Comparison of ENCODE assay signal across 8 cellular contexts in genomic region chr12:124906606-124907261, GRCh38. TPM values are rescaled to one million over a fixed set of nuclear protein-coding genes. Genes with fewer than 3 reads are reported as not detected.
DNase-seq lines count a peak whose midpoint lies in the region; ATAC-seq, FAIRE-seq and TF ChIP-seq lines count a peak whose summit lies in the region.

No MANE protein-coding gene starts in this region.

- H3K9ac ChIP-seq in endothelial cell of umbilical vein (replicated peaks; ENCODE audit: extremely low read depth, insufficient read depth, low read length) (no peak overlapping the region), stomach smooth muscle (ENCODE audit: low read length in 2 of 2) (no peak overlapping the region)

- peak overlapping the region; percentile 69 for H3K27ac Mint-ChIP-seq in activated CD8-positive, alpha-beta T cell treated with anti-CD3 and anti-CD28 coated beads for 36 hours
- H3K27ac Mint-ChIP-seq in naive thymus-derived CD8-positive, alpha-beta T cell = peak overlapping the region in 8 of 10 donors; percentile 0 to 75 (median 41)

- peak; percentile 89 for FAIRE-seq in endothelial cell of umbilical vein (lab: Jason Lieb, UNC)

- no peak overlapping the region for H3K4me2 ChIP-seq in endothelial cell of umbilical vein (ENCODE audit: insufficient read depth, low read length)

- peaks cover 23% of the 10 kb centered on the region for H3K4me1 Mint-ChIP-seq in activated CD8-positive, alpha-beta T cell treated with anti-CD3 and anti-CD28 coated beads for 36 hours (ENCODE audit: low read depth)
- peaks cover 16 to 30% (median 26%) of the 10 kb centered on the region in 4 donors for H3K4me1 Mint-ChIP-seq in naive thymus-derived CD8-positive, alpha-beta T cell

- no peak overlapping the region for H2AFZ ChIP-seq in endothelial cell of umbilical vein (ENCODE audit: low read depth, low read length)

- dilution Hi-C loops in endothelial cell of umbilical vein (cut with MboI; ENCODE audit: extremely low pct_ligation_motif_present, low sequenced_read_pairs) = no loop called here

- H3K9me1 ChIP-seq in endothelial cell of umbilical vein (replicated peaks; ENCODE audit: control insufficient read depth, extremely low read depth, insufficient read depth, low read length) = no peaks in the 10 kb centered on the region

- peaks cover 9 to 12% of the 10 kb centered on the region in 2 experiments for H3K36me3 ChIP-seq in endothelial cell of umbilical vein (ENCODE audit: control insufficient read depth in 2 of 2, extremely low read depth in 1 of 2, insufficient read depth in 2 of 2, low read length in 2 of 2)
- H3K36me3 ChIP-seq in stomach smooth muscle (ENCODE audit: control insufficient read depth in 2 of 2, insufficient read depth in 2 of 2, low read length in 2 of 2) = peaks cover 7 to 12% of the 10 kb centered on the region in 2 donors

- peak; percentile 75 for DNase-seq in AG20443 (ENCODE audit: low spot score)
- DNase-seq in HK-2 (ENCODE audit: unreplicated experiment) = peak; percentile 75
- DNase-seq in activated CD8-positive, alpha-beta T cell treated with anti-CD3 and anti-CD28 coated beads for 36 hours = peak; percentile 97
- DNase-seq in endothelial cell of umbilical vein (ENCODE audit: low read depth, low spot score) = peak; percentile 95
- DNase-seq in naive thymus-derived CD8-positive, alpha-beta T cell = peak; percentile 61 to 97 (median 88)
- no peak for DNase-seq in NCI-H1436 treated with DMSO at 0.1 percent for 48 hours (lab: John Stamatoyannopoulos, UW)

- H3K4me1 ChIP-seq in endothelial cell of umbilical vein (ENCODE audit: control insufficient read depth, extremely low read depth, insufficient read depth, low read length) (peaks cover 22% of the 10 kb centered on the region), stomach smooth muscle (ENCODE audit: control insufficient read depth, insufficient read depth, low read length) (peaks cover 31% of the 10 kb centered on the region)

- TF ChIP-seq CTCF in activated CD8-positive, alpha-beta T cell treated with anti-CD3 and anti-CD28 coated beads for 36 hours (IDR thresholded peaks at IDR 0.05) = peak; percentile 99
- peak; percentile 90 to 97 for TF ChIP-seq CTCF in endothelial cell of umbilical vein (IDR thresholded peaks at IDR 0.05; ENCODE audit: extremely low read depth in 1 of 2, insufficient read depth in 1 of 2, low read depth in 1 of 2, low read length in 2 of 2)

- H3K27me3 Mint-ChIP-seq in activated CD8-positive, alpha-beta T cell treated with anti-CD3 and anti-CD28 coated beads for 36 hours = no peaks in the 10 kb centered on the region
- no peaks in the 10 kb centered on the region for H3K27me3 Mint-ChIP-seq in naive thymus-derived CD8-positive, alpha-beta T cell

- H3K27ac ChIP-seq in endothelial cell of umbilical vein (ENCODE audit: insufficient read depth, low read depth, low read length) = no peak overlapping the region
- H3K27ac ChIP-seq in stomach smooth muscle (ENCODE audit: low read length) = peak overlapping the region; percentile 41

- peak; percentile 22 for TF ChIP-seq POLR2A in endothelial cell of umbilical vein (IDR thresholded peaks at IDR 0.05; ENCODE audit: low read depth, low read length)

- H3K36me3 Mint-ChIP-seq in activated CD8-positive, alpha-beta T cell treated with anti-CD3 and anti-CD28 coated beads for 36 hours (ENCODE audit: low read depth) = peaks cover 14% of the 10 kb centered on the region
- peaks cover 0 to 14% (median 7%) of the 10 kb centered on the region in 3 donors for H3K36me3 Mint-ChIP-seq in naive thymus-derived CD8-positive, alpha-beta T cell

- peaks cover 13% of the 10 kb centered on the region for H3K79me2 ChIP-seq in endothelial cell of umbilical vein (ENCODE audit: control insufficient read depth, insufficient read depth, low read length)

- intact Hi-C loops in activated CD8-positive, alpha-beta T cell treated with anti-CD3 and anti-CD28 coated beads for 36 hours (cut with micrococcal nuclease) = loop anchor here (5.0 kb wide), 1 partner anchor 36 kb away; no protein-coding TSS in a partner anchor
- intact Hi-C loops in endothelial cell of umbilical vein (cut with micrococcal nuclease) = loop anchor here (1.0 to 5.0 kb wide), 4 partner anchors 33 to 869 kb away; partner anchors contain the start of gene SCARB1

- CTCF ChIA-PET in activated CD8-positive, alpha-beta T cell treated with anti-CD3 and anti-CD28 coated beads for 36 hours (lab: Charles Lee) = interaction anchor here (0.6 to 5.4 kb wide), 35 partner anchors 11 to 874 kb away, joined by 3 to 153 read pairs (median 4); partner anchors contain the start of gene BRI3BP
- CTCF ChIA-PET in endothelial cell of umbilical vein (lab: Charles Lee) = interaction anchor here (0.6 to 7.4 kb wide), 42 partner anchors 8 to 874 kb away, joined by 3 to 232 read pairs (median 5); partner anchors contain the start of gene SCARB1

- peak; percentile 60 for ATAC-seq in GM19397 (IDR thresholded peaks at IDR 0.05; ENCODE audit: unreplicated experiment)
- peak; percentile 94 for ATAC-seq in activated CD8-positive, alpha-beta T cell treated with anti-CD3 and anti-CD28 coated beads for 36 hours
- ATAC-seq in naive thymus-derived CD8-positive, alpha-beta T cell = peak; percentile 74 to 89

- peaks cover 9% of the 10 kb centered on the region for H4K20me1 ChIP-seq in endothelial cell of umbilical vein (replicated peaks; ENCODE audit: control insufficient read depth, extremely low read depth, insufficient read depth, low read length)

- H3K27me3 ChIP-seq in endothelial cell of umbilical vein (ENCODE audit: control insufficient read depth in 2 of 2, insufficient read depth in 2 of 2, low read length in 2 of 2) = no peaks in the 10 kb centered on the region
- H3K27me3 ChIP-seq in stomach smooth muscle (ENCODE audit: control insufficient read depth in 1 of 2, insufficient read depth in 2 of 2, low read length in 2 of 2) = no peaks in the 10 kb centered on the region

- H3K4me3 Mint-ChIP-seq in activated CD8-positive, alpha-beta T cell treated with anti-CD3 and anti-CD28 coated beads for 36 hours = no peak overlapping the region
- H3K4me3 Mint-ChIP-seq in naive thymus-derived CD8-positive, alpha-beta T cell = no peak overlapping the region

- no peaks in the 10 kb centered on the region for H3K9me3 ChIP-seq in endothelial cell of umbilical vein (replicated peaks; ENCODE audit: control insufficient read depth, insufficient read depth, low read length)
- no peaks in the 10 kb centered on the region for H3K9me3 ChIP-seq in stomach smooth muscle (ENCODE audit: control insufficient read depth in 2 of 2, low read length in 2 of 2)

- POLR2A ChIA-PET in activated CD8-positive, alpha-beta T cell treated with anti-CD3 and anti-CD28 coated beads for 36 hours (lab: Charles Lee) = interaction anchor here (0.6 to 1.5 kb wide), 7 partner anchors 9 to 417 kb away, joined by 3 to 13 read pairs (median 4); no protein-coding TSS in a partner anchor
- POLR2A ChIA-PET in endothelial cell of umbilical vein (lab: Charles Lee) = interaction anchor here (0.5 to 1.5 kb wide), 5 partner anchors 10 to 34 kb away, joined by 3 to 15 read pairs (median 4); no protein-coding TSS in a partner anchor
- POLR2A ChIA-PET in naive thymus-derived CD8-positive, alpha-beta T cell (lab: Charles Lee) = interaction anchor here (1.0 to 7.9 kb wide), 6 partner anchors 10 to 36 kb away, joined by 3 to 89 read pairs (median 5); no protein-coding TSS in a partner anchor

- H3K9me3 Mint-ChIP-seq in activated CD8-positive, alpha-beta T cell treated with anti-CD3 and anti-CD28 coated beads for 36 hours = no peaks in the 10 kb centered on the region
- peaks cover 0 to 1% (median 0%) of the 10 kb centered on the region in 9 donors for H3K9me3 Mint-ChIP-seq in naive thymus-derived CD8-positive, alpha-beta T cell

- no peak overlapping the region for H3K4me3 ChIP-seq in endothelial cell of umbilical vein (replicated peaks in 1 of 3; ENCODE audit: insufficient read depth in 1 of 3, low read depth in 1 of 3, low read length in 3 of 3)
- no peak overlapping the region for H3K4me3 ChIP-seq in stomach smooth muscle (ENCODE audit: low read length in 2 of 2)

- BruUV-seq in endothelial cell of umbilical vein (replicated peaks; lab: Mats Ljungman, UMichigan) = no TSS peak

TF ChIP-seq in endothelial cell of umbilical vein, 7 proteins besides CTCF, POLR2A, EP300 and RAD21 (continues in another document):
- TF ChIP-seq FOS (IDR thresholded peaks at IDR 0.05; ENCODE audit: borderline replicate concordance, insufficient read depth, low read length) = no peak
- no peak for TF ChIP-seq MYC (IDR thresholded peaks at IDR 0.05; ENCODE audit: low read depth, low read length)
- TF ChIP-seq MAX (IDR thresholded peaks at IDR 0.05; ENCODE audit: insufficient read depth, insufficient read length) = no peak

RNA-seq across cellular contexts. Expression of gene UBC, which starts 7.7 kb away (rescaled TPM):
- 1,000 to 10,000 TPM in 1 of 2 experiments, 100 to 1,000 TPM in 1; 963 to 1,010 TPM for total RNA-seq in activated CD8-positive, alpha-beta T cell treated with anti-CD3 and anti-CD28 coated beads for 36 hours
- 875 and 911 TPM in 2 replicates for total RNA-seq in endothelial cell of umbilical vein
- 1,040 and 1,305 TPM in 2 replicates for polyA plus RNA-seq in endothelial cell of umbilical vein
- polyA plus RNA-seq in endothelial cell of umbilical vein (2011; cell fraction: cytosol; rRNA removed) = 1,913 and 1,931 TPM in 2 replicates
- 1,373 and 1,721 TPM in 2 replicates for polyA plus RNA-seq in endothelial cell of umbilical vein (2011; cell fraction: nucleus; rRNA removed)
- polyA plus RNA-seq in endothelial cell of umbilical vein (2012) = 1,239 and 1,518 TPM in 2 replicates
- polyA minus RNA-seq in endothelial cell of umbilical vein = 537 and 767 TPM in 2 replicates
- polyA minus RNA-seq in endothelial cell of umbilical vein (2011; cell fraction: cytosol; rRNA and poly(A)+ RNA removed) = 247 TPM
- polyA minus RNA-seq in endothelial cell of umbilical vein (2011; cell fraction: nucleus; rRNA and poly(A)+ RNA removed) = 157 and 183 TPM in 2 replicates
- 100 to 1,000 TPM; 773 to 788 TPM for total RNA-seq in naive thymus-derived CD8-positive, alpha-beta T cell
- 1,000 to 10,000 TPM; 1,080 to 1,331 (median 1,214) TPM for polyA plus RNA-seq in naive thymus-derived CD8-positive, alpha-beta T cell

RNA-seq across cellular contexts. Expression of gene SCARB1, which starts 43.1 kb away (rescaled TPM):
- 10 to 100 TPM; 36.2 to 38.1 TPM for total RNA-seq in activated CD8-positive, alpha-beta T cell treated with anti-CD3 and anti-CD28 coated beads for 36 hours
- 125 TPM in 2 replicates for total RNA-seq in endothelial cell of umbilical vein
- 133 and 141 TPM in 2 replicates for polyA plus RNA-seq in endothelial cell of umbilical vein
- 88.9 and 96.7 TPM in 2 replicates for polyA plus RNA-seq in endothelial cell of umbilical vein (2011; cell fraction: cytosol; rRNA removed)
- polyA plus RNA-seq in endothelial cell of umbilical vein (2011; cell fraction: nucleus; rRNA removed) = 99.8 and 106 TPM in 2 replicates
- polyA plus RNA-seq in endothelial cell of umbilical vein (2012) = 97.9 and 111 TPM in 2 replicates
- 101 and 103 TPM in 2 replicates for polyA minus RNA-seq in endothelial cell of umbilical vein
- polyA minus RNA-seq in endothelial cell of umbilical vein (2011; cell fraction: cytosol; rRNA and poly(A)+ RNA removed) = 54.0 TPM
- 34.3 and 35.2 TPM in 2 replicates for polyA minus RNA-seq in endothelial cell of umbilical vein (2011; cell fraction: nucleus; rRNA and poly(A)+ RNA removed)
- total RNA-seq in naive thymus-derived CD8-positive, alpha-beta T cell = 1 to 10 TPM; 4.3 to 7.2 TPM
- polyA plus RNA-seq in naive thymus-derived CD8-positive, alpha-beta T cell = 1 to 10 TPM; 2.7 to 3.9 (median 3.1) TPM

Comparison
In these comparisons a context has a peak if more than half of its experiments do, and no peak if none do; other contexts are left out.
1. RNA of gene SCARB1, which starts 43.1 kb away (total RNA-seq): 125 TPM in endothelial cell of umbilical vein and 36.2 to 38.1 TPM in activated CD8-positive, alpha-beta T cell treated with anti-CD3 and anti-CD28 coated beads for 36 hours; 4.3 to 7.2 TPM in naive thymus-derived CD8-positive, alpha-beta T cell; every median in the first group is over 4 times any median in the second.
2. Peak in every context shown above with its lines, with median percentiles within 50 percentile points of each other: ATAC-seq.